In genomic region chr1:15245593-15246325, GRCh38 we compare ENCODE assay signal across 2 cellular contexts.
TF ChIP-seq lines count a peak whose summit lies in the region.

No MANE protein-coding gene starts in this region.

TF ChIP-seq in K562, 482 proteins besides CTCF, POLR2A, EP300 and RAD21:
- TF ChIP-seq ZNF384 (IDR thresholded peaks at IDR 0.05; ENCODE audit: low read depth, low read length) (no peak), ATF6 (CRISPR knock-in tag; IDR thresholded peaks at IDR 0.05) (no peak), SPI1 (IDR thresholded peaks at IDR 0.05; ENCODE audit: borderline replicate concordance, low read depth, low read length) (peak; percentile 75), PTRF (tag; IDR thresholded peaks at IDR 0.05) (no peak), ZNF134 (CRISPR knock-in tag; conservative IDR thresholded peaks at IDR 0.05) (no peak), BCOR (IDR thresholded peaks at IDR 0.05) (no peak), SRSF7 (optimal IDR thresholded peaks at IDR 0.05; ENCODE audit: low read depth, low read length) (no peak), THAP7 (CRISPR knock-in tag; IDR thresholded peaks at IDR 0.05) (0 out of 2 replicates have a peak, but pooled peaks have one; percentile 22), BACH1 (tag; IDR thresholded peaks at IDR 0.05) (no peak), RBM34 (IDR thresholded peaks at IDR 0.05; ENCODE audit: borderline replicate concordance, insufficient read depth, low read length) (no peak), SMARCA5 (IDR thresholded peaks at IDR 0.05) (no peak), REST (CRISPR knock-in tag; IDR thresholded peaks at IDR 0.05; ENCODE audit: low read depth) (no peak), NCOA4 (IDR thresholded peaks at IDR 0.05; ENCODE audit: partially characterized antibody) (no peak), BRD4 (IDR thresholded peaks at IDR 0.05) (no peak), CEBPB (tag; IDR thresholded peaks at IDR 0.05) (0 out of 2 replicates have a peak, but pooled peaks have one; percentile 22)

TF ChIP-seq in SK-N-SH, 30 proteins besides CTCF, POLR2A, EP300 and RAD21:
- no peak for TF ChIP-seq NFIC (IDR thresholded peaks at IDR 0.05; ENCODE audit: borderline replicate concordance)
- no peak for TF ChIP-seq IRF3 (IDR thresholded peaks at IDR 0.05; ENCODE audit: low read depth, low read length)
- TF ChIP-seq TCF12 (IDR thresholded peaks at IDR 0.05) = no peak
- no peak for TF ChIP-seq EZH2phosphoT487 (IDR thresholded peaks at IDR 0.05; ENCODE audit: borderline replicate concordance, low read depth)
